In the genomic region with DNA sequence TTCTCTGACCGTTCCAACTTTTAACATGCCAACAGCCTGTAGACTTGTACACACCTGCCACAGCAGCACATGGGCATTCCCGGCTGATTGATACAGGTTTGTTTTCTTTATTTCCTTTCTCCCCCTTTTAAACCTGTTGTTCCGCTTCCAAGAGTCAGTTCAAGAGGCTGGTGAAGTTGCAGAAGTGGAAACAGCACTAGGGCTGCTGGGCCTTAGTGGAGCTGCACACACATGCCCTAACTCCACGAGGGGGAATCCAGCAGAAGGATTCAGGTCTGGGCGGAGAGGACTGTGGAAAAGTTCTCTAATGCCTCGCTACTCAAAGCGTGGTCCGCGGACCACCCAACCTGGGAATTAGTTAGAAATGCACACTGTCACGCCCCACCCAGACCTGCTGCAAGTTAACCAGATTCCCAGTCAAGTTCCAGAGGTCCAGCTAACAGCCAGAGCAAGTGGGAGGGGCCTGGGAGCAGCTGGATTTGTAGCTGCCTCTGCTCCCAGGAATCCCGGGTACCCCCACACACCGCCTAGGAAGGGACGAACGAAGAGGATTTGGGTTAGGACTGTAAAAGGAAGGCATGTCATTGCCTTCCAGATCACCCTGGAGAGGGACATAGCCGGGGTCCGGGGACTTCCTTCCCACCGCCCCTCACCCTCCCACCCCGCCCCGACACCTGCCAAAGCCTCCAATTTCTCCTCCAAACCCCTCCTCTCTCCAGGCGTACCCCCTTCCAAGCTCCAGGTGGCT, we compare ENCODE assay signal across 8 cellular contexts. TPM values are rescaled to one million over a fixed set of nuclear protein-coding genes. Genes with fewer than 3 reads are reported as not detected.
DNase-seq lines count a peak whose midpoint lies in the region; ATAC-seq and TF ChIP-seq lines count a peak whose summit lies in the region.

No MANE protein-coding gene starts in this region.

- H3K9me3 ChIP-seq in stomach smooth muscle (ENCODE audit: control insufficient read depth in 2 of 2, low read length in 2 of 2) = no peaks in the 10 kb centered on the region

- H3K27me3 Mint-ChIP-seq in chondrocyte (ENCODE audit: low read depth) = no peaks in the 10 kb centered on the region

- H3K4me1 ChIP-seq in stomach smooth muscle (ENCODE audit: control insufficient read depth, insufficient read depth, low read length) = peaks cover 17% of the 10 kb centered on the region

- no peak for TF ChIP-seq CTCF in chondrocyte (IDR thresholded peaks at IDR 0.05)

- H3K9me3 Mint-ChIP-seq in chondrocyte (ENCODE audit: low read depth) = no peaks in the 10 kb centered on the region

- DNase-seq in activated CD4-positive, alpha-beta T cell treated with anti-CD3 and anti-CD28 coated beads, Interleukin-2, amount 50 U/mL, for 48 hours = peak; percentile 3 to 11
- no peak for DNase-seq in activated CD4-positive, alpha-beta T cell treated with anti-CD3 and anti-CD28 coated beads for 1 hour
- peak; percentile 37 for DNase-seq in OCI-M1 (lab: John Stamatoyannopoulos, UW)
- DNase-seq in chondrocyte (ENCODE audit: low spot score) = no peak
- peak; percentile 59 for DNase-seq in left lobe of liver (ENCODE audit: low spot score)

- H3K4me1 Mint-ChIP-seq in chondrocyte (ENCODE audit: low read depth) = peaks cover 27% of the 10 kb centered on the region

- H3K27me3 ChIP-seq in stomach smooth muscle (ENCODE audit: control insufficient read depth in 1 of 2, insufficient read depth in 2 of 2, low read length in 2 of 2) = no peaks in the 10 kb centered on the region

- ATAC-seq in HG02870 (IDR thresholded peaks at IDR 0.05; ENCODE audit: unreplicated experiment) (peak; percentile 5), left lobe of liver (peak; percentile 65), GM18873 (IDR thresholded peaks at IDR 0.05; ENCODE audit: low FRiP score, unreplicated experiment) (no peak)

- H3K27ac Mint-ChIP-seq in chondrocyte (ENCODE audit: unreplicated experiment) = peak overlapping the region; percentile 94

- H3K4me3 Mint-ChIP-seq in chondrocyte (ENCODE audit: unreplicated experiment) = peak overlapping the region; percentile 100

- H3K27ac ChIP-seq in stomach smooth muscle (ENCODE audit: low read length) = no peak overlapping the region

- H3K36me3 Mint-ChIP-seq in chondrocyte (ENCODE audit: low read depth) = peaks cover 6% of the 10 kb centered on the region

- H3K36me3 ChIP-seq in stomach smooth muscle (ENCODE audit: control insufficient read depth in 2 of 2, insufficient read depth in 2 of 2, low read length in 2 of 2) = peaks cover 3 to 11% of the 10 kb centered on the region in 2 donors

- H3K9ac ChIP-seq in stomach smooth muscle (ENCODE audit: low read length in 2 of 2) = peak overlapping the region; percentile 52 to 64

- H3K4me3 ChIP-seq in stomach smooth muscle (ENCODE audit: low read length in 2 of 2) = peak overlapping the region; percentile 75 to 82

RNA-seq across cellular contexts. Expression of a gene that starts 0.5 kb away (rescaled TPM):
- 25.3 to 32.8 TPM (median 28.0 TPM) in 3 replicates for total RNA-seq in chondrocyte
- total RNA-seq in left lobe of liver = 46.1 TPM

Comparison
In these comparisons a context has a peak if more than half of its experiments do, and no peak if none do; other contexts are left out.
1. DNase-seq: peak in activated CD4-positive, alpha-beta T cell treated with anti-CD3 and anti-CD28 coated beads, Interleukin-2, amount 50 U/mL, for 48 hours (2 of 2), OCI-M1 (single experiment) and left lobe of liver (single experiment); none in activated CD4-positive, alpha-beta T cell treated with anti-CD3 and anti-CD28 coated beads for 1 hour (single experiment) and chondrocyte (single experiment).